In the genomic region with DNA sequence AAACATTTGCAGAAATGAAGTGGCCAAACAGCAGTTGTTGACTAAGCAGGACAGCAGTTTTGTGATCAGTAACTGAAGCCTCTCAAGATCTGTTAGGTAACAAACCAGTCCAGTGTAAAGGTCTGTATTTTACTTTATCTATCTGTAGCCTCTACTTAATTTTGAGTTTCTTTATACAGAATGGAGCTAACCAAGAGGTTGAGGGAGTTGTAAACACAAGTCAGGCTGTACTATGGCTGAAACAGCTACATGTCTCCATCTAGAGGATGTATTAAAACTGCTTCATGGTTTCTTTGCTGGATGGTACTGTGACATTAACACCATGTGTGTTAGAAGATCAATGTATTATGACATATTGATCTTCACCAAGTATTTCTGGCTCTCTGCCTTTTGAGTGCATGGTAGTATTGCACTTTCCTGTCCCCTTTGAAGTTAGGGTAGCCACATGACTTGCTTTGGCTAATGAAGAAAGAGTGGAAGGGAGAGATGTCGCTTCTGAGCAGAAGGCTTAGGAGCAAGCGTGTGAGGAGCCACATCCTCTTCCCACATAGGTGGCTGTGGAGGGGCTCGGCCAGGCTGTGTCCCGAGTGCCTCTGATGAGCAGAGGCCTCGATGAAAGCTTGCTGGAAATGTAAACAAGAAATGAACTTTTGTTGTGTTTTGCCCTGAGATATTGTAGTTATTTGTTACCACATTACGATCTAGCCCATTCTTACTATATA, we compare ENCODE assay signal across 9 cellular contexts.
DNase-seq lines count a peak whose midpoint lies in the region; ATAC-seq and TF ChIP-seq lines count a peak whose summit lies in the region.
"Had no signal": no experiment of that assay in that cellular context is flagged by ENCODE, and none has a peak within 500 bp of the region (broad histone marks: within the 10 kb centered on the region; RNA-seq: fewer than 3 reads in every experiment).

No MANE protein-coding gene starts in this region.

- peaks cover 34% of the 10 kb centered on the region for H3K4me1 Mint-ChIP-seq in MCF 10A (ENCODE audit: insufficient read depth, unreplicated experiment)

- intact Hi-C loops in MCF 10A (cut with micrococcal nuclease): loop anchor here (1.0 kb wide), 2 partner anchors 211 to 255 kb away; no protein-coding TSS in a partner anchor

- H3K4me1 ChIP-seq in BE2C (peaks cover 3% of the 10 kb centered on the region; the same call in 1 of the 2 replicates), liver (ENCODE audit: control insufficient read depth in 4 of 4, insufficient read depth in 4 of 4, low read length in 3 of 4) (no peaks in the 10 kb centered on the region)
- peaks cover 4% of the 10 kb centered on the region for H3K4me1 ChIP-seq in effector memory CD4-positive, alpha-beta T cell (ENCODE audit: control insufficient read depth, insufficient read depth, low read length, poor library complexity, severe bottlenecking)

- TF ChIP-seq CTCF in BE2C (IDR thresholded peaks at IDR 0.05; ENCODE audit: low read depth, low read length): peak; percentile 57
- TF ChIP-seq CTCF in MCF 10A (IDR thresholded peaks at IDR 0.05; ENCODE audit: unreplicated experiment): peak; percentile 60
- TF ChIP-seq CTCF in liver (IDR thresholded peaks at IDR 0.05; ENCODE audit: low read depth, low read length, missing input control): peak; percentile 47

- H3K9me3 ChIP-seq in BE2C: no peaks in the 10 kb centered on the region
- no peaks in the 10 kb centered on the region for H3K9me3 ChIP-seq in liver (ENCODE audit: control insufficient read depth in 4 of 4, low read length in 3 of 4)
- H3K9me3 ChIP-seq in effector memory CD4-positive, alpha-beta T cell (ENCODE audit: control insufficient read depth, low read length): no peaks in the 10 kb centered on the region
- H3K9me3 ChIP-seq: SJCRH30 had no signal

- no peak overlapping the region for H3K4me3 Mint-ChIP-seq in MCF 10A (ENCODE audit: unreplicated experiment)

- POLR2A ChIA-PET in MCF 10A (lab: Yijun Ruan, JAX): interaction anchor here (0.8 to 1.6 kb wide), 4 partner anchors 9 to 212 kb away, joined by 3 to 5 read pairs (median 4); no protein-coding TSS in a partner anchor

- no peaks in the 10 kb centered on the region for H3K36me3 Mint-ChIP-seq in MCF 10A (ENCODE audit: insufficient read depth, unreplicated experiment)

- peak; percentile 97 for ATAC-seq in GM18517 (IDR thresholded peaks at IDR 0.05; ENCODE audit: unreplicated experiment)
- ATAC-seq in HG02981 (IDR thresholded peaks at IDR 0.05; ENCODE audit: unreplicated experiment): peak; percentile 84

- no peak overlapping the region for H3K9ac ChIP-seq in liver (ENCODE audit: low read depth in 1 of 2, low read length in 2 of 2)

- WGBS in liver: 50% methylated on average over 6 of the region's 6 CpGs

- TF ChIP-seq RAD21 in liver (IDR thresholded peaks at IDR 0.05): peak; percentile 84 to 88

- H3K27me3 Mint-ChIP-seq in MCF 10A (ENCODE audit: insufficient read depth, unreplicated experiment): no peaks in the 10 kb centered on the region

- no peaks in the 10 kb centered on the region; the same call in none of the 2 replicates for H3K36me3 ChIP-seq in BE2C
- H3K36me3 ChIP-seq in liver (ENCODE audit: control insufficient read depth in 4 of 4, insufficient read depth in 3 of 4, low read depth in 1 of 4, low read length in 3 of 4): no peaks in the 10 kb centered on the region
- H3K36me3 ChIP-seq in effector memory CD4-positive, alpha-beta T cell (ENCODE audit: control insufficient read depth, insufficient read depth, low read length): no peaks in the 10 kb centered on the region
- H3K36me3 ChIP-seq: SJCRH30 had no signal

- no peak overlapping the region for H3K27ac Mint-ChIP-seq in MCF 10A (ENCODE audit: low read depth, unreplicated experiment)

- H3K4me3 ChIP-seq in BE2C (ENCODE audit: low read depth, low read length) (no peak overlapping the region), liver (ENCODE audit: low read depth in 1 of 3, low read length in 3 of 3) (no peak overlapping the region)
- no peak overlapping the region for H3K4me3 ChIP-seq in effector memory CD4-positive, alpha-beta T cell (ENCODE audit: insufficient read depth, low read depth, low read length, poor library complexity, severe bottlenecking)
- H3K4me3 ChIP-seq: SJCRH30 had no signal

- CTCF ChIA-PET in MCF 10A (lab: Yijun Ruan, JAX): interaction anchor here (0.5 to 12.4 kb wide), 51 partner anchors 8 to 1481 kb away, joined by 3 to 285 read pairs (median 4); a partner anchor contains a TSS

- BruUV-seq in MCF 10A (replicated peaks; lab: Mats Ljungman, UMichigan): no TSS peak

- H3K9me3 Mint-ChIP-seq in MCF 10A (ENCODE audit: unreplicated experiment): no peaks in the 10 kb centered on the region

- no peak overlapping the region for H3K27ac ChIP-seq in liver (ENCODE audit: low read depth in 1 of 2, low read length in 2 of 2)
- H3K27ac ChIP-seq in effector memory CD4-positive, alpha-beta T cell (ENCODE audit: insufficient read depth, low read length, poor library complexity, severe bottlenecking): no peak overlapping the region
- H3K27ac ChIP-seq: SJCRH30 had no signal

- H3K27me3 ChIP-seq in BE2C: no peaks in the 10 kb centered on the region
- H3K27me3 ChIP-seq in liver (ENCODE audit: control insufficient read depth in 4 of 4, insufficient read depth in 4 of 4, low read length in 3 of 4): no peaks in the 10 kb centered on the region
- no peaks in the 10 kb centered on the region for H3K27me3 ChIP-seq in effector memory CD4-positive, alpha-beta T cell (replicated peaks; ENCODE audit: control insufficient read depth, insufficient read depth, low read length, poor library complexity, severe bottlenecking)
- H3K27me3 ChIP-seq: SJCRH30 had no signal

- DNase-seq in BE2C (no peak), NCI-H2196 treated with DMSO at 0.1 percent for 48 hours (lab: John Stamatoyannopoulos, UW; ENCODE audit: unreplicated experiment) (peak; percentile 42), MCF 10A (ENCODE audit: unreplicated experiment) (peak; percentile 60), mucosa of gallbladder (ENCODE audit: low spot score) (no peak)
- DNase-seq in effector memory CD4-positive, alpha-beta T cell: no peak

TF ChIP-seq in liver, 16 proteins besides CTCF, POLR2A, EP300 and RAD21:
- TF ChIP-seq EGR1 (IDR thresholded peaks at IDR 0.05; ENCODE audit: low read depth in 2 of 2): no peak
- no peak for TF ChIP-seq TAF1 (conservative IDR thresholded peaks at IDR 0.05)
- TF ChIP-seq JUND (IDR thresholded peaks at IDR 0.05): no peak
- TF ChIP-seq FOXA2 (IDR thresholded peaks at IDR 0.05): peak; percentile 7
- TF ChIP-seq, protein P1, sequence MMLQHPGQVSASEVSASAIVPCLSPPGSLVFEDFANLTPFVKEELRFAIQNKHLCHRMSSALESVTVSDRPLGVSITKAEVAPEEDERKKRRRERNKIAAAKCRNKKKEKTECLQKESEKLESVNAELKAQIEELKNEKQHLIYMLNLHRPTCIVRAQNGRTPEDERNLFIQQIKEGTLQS (IDR thresholded peaks at IDR 0.05): no peak

Comparison
In these comparisons a context has a peak if more than half of its experiments do, and no peak if none do; other contexts are left out.
1. DNase-seq: peak in NCI-H2196 treated with DMSO at 0.1 percent for 48 hours (single experiment) and MCF 10A (single experiment); none in BE2C (single experiment), mucosa of gallbladder (single experiment) and effector memory CD4-positive, alpha-beta T cell (0 of 3).
2. Peak in every context shown above with its lines, with median percentiles within 50 percentile points of each other: CTCF ChIP-seq.